Comparison of ENCODE assay signal across 1 cellular context in genomic region chr12:75657866-75658265, GRCh38.
TF ChIP-seq lines count a peak whose summit lies in the region.

No MANE protein-coding gene starts in this region.

TF ChIP-seq in A549, 52 proteins besides CTCF, POLR2A, EP300 and RAD21 (continued from another document):
- no peak for TF ChIP-seq ELK1 (IDR thresholded peaks at IDR 0.05; ENCODE audit: low read depth, low read length)
TF ChIP-seq in A549: peak in this region for 0.
